8 cellular contexts compared by ENCODE assay signal in genomic region chr10:72334832-72335393, GRCh38. TPM values are rescaled to one million over a fixed set of nuclear protein-coding genes. Genes with fewer than 3 reads are reported as not detected.
A peak's percentile ranks its signal among the peaks of the same experiment; 100 is the strongest.
DNase-seq lines count a peak whose midpoint lies in the region; ATAC-seq and TF ChIP-seq lines count a peak whose summit lies in the region.

No MANE protein-coding gene starts in this region.

- intact Hi-C loops in Panc1 (cut with micrococcal nuclease; ENCODE audit: unreplicated experiment), result no loop called here
- intact Hi-C loops in vagina (cut with DNase I), result loop anchor here (5.0 to 10.0 kb wide), 4 partner anchors 63 to 370 kb away; partner anchors contain the start of genes CHST3 and DDIT4

- POLR2A ChIA-PET in Panc1 (lab: Charles Lee), result no interaction called here

- H3K27me3 Mint-ChIP-seq in glutamatergic neuron (ENCODE audit: unreplicated experiment), result peaks cover 2% of the 10 kb centered on the region

- H3K36me3 ChIP-seq in Panc1 (ENCODE audit: control insufficient read depth, insufficient read depth, low read length), result peaks cover 3% of the 10 kb centered on the region; the same call in 1 of the 2 replicates
- H3K36me3 ChIP-seq in vagina, result peaks cover 0 to 26% of the 10 kb centered on the region in 2 donors

- H3K4me3 Mint-ChIP-seq in glutamatergic neuron (ENCODE audit: unreplicated experiment), result peak overlapping the region; percentile 55

- in situ Hi-C loops in Panc1 (cut with HindIII; ENCODE audit: low pct_unique_long_range_greater_than_20kb, low sequenced_read_pairs), result no loop called here

- BruUV-seq in Panc1 (replicated peaks; lab: Mats Ljungman, UMichigan), result no TSS peak

- no peaks in the 10 kb centered on the region for H3K9me3 ChIP-seq in Panc1 (ENCODE audit: control insufficient read depth, insufficient read depth, low read depth, low read length)
- no peaks in the 10 kb centered on the region for H3K9me3 ChIP-seq in vagina

- TF ChIP-seq CTCF in Panc1 (IDR thresholded peaks at IDR 0.05) (no peak), glutamatergic neuron (IDR thresholded peaks at IDR 0.05; ENCODE audit: partially characterized antibody, unreplicated experiment) (no peak), vagina (IDR thresholded peaks at IDR 0.05) (no peak)

- peaks cover 31% of the 10 kb centered on the region for H3K4me1 Mint-ChIP-seq in glutamatergic neuron (ENCODE audit: low read depth, unreplicated experiment)

- H3K27me3 ChIP-seq in Panc1 (ENCODE audit: control insufficient read depth, insufficient read depth, low read length) (no peaks in the 10 kb centered on the region), vagina (no peaks in the 10 kb centered on the region)

- peak overlapping the region; percentile 50 for H3K27ac ChIP-seq in Panc1 (ENCODE audit: low read length)
- H3K27ac ChIP-seq in vagina, result peak overlapping the region; percentile 75

- DNase-seq in Panc1 (ENCODE audit: low read depth, low spot score) (no peak), glutamatergic neuron (peak; percentile 50), pons (ENCODE audit: low spot score) (peak; percentile 78), vagina (ENCODE audit: extremely low spot score in 2 of 2) (peak in 1 of 2 donors; percentile 98), SK-N-DZ (ENCODE audit: low spot score) (no peak)
- DNase-seq in activated T-helper 9 cell treated with anti-CD3 and anti-CD28 coated beads, Interleukin-2, amount 50 U/mL, for 16 hours (ENCODE audit: low read depth), result peak; percentile 61

- no peaks in the 10 kb centered on the region for H3K36me3 Mint-ChIP-seq in glutamatergic neuron (ENCODE audit: unreplicated experiment)

- peak; percentile 59 for ATAC-seq in GM18505 (IDR thresholded peaks at IDR 0.05; ENCODE audit: unreplicated experiment)
- ATAC-seq in HG02884 (IDR thresholded peaks at IDR 0.05; ENCODE audit: unreplicated experiment), result peak; percentile 64
- ATAC-seq in Panc1, result no peak

- peaks cover 44% of the 10 kb centered on the region for H3K4me1 ChIP-seq in Panc1 (ENCODE audit: control insufficient read depth, insufficient read depth, low read length)
- H3K4me1 ChIP-seq in vagina, result peaks cover 67% of the 10 kb centered on the region

- peaks cover 10% of the 10 kb centered on the region for H3K9me3 Mint-ChIP-seq in glutamatergic neuron (ENCODE audit: unreplicated experiment)

- CTCF ChIA-PET in Panc1 (lab: Charles Lee), result no interaction called here

- no peak overlapping the region for H3K4me3 ChIP-seq in Panc1 (ENCODE audit: low read depth in 2 of 2, low read length in 2 of 2)
- H3K4me3 ChIP-seq in vagina, result no peak overlapping the region

- H3K27ac Mint-ChIP-seq in glutamatergic neuron (ENCODE audit: unreplicated experiment), result peak overlapping the region; percentile 82

- TF ChIP-seq POLR2A in GM18505 (IDR thresholded peaks at IDR 0.05; ENCODE audit: borderline replicate concordance, extremely low read depth, insufficient read depth, insufficient read length) (peak; percentile 42), vagina (IDR thresholded peaks at IDR 0.05) (no peak)

RNA-seq across cellular contexts. Expression of gene DNAJB12, which starts 19.8 kb away (rescaled TPM):
- total RNA-seq in Panc1 (2021; ENCODE audit: unreplicated experiment) (51.0 TPM), glutamatergic neuron (ENCODE audit: unreplicated experiment) (23.0 TPM), vagina (29.7 TPM)
- polyA plus RNA-seq in Panc1 (2012; ENCODE audit: insufficient read length), result 46.8 TPM
- 17.7 and 18.7 TPM in 2 replicates for polyA plus RNA-seq in SK-N-DZ (2014; cell fraction: cytosol; rRNA removed)
- 20.4 and 30.5 TPM in 2 replicates for polyA plus RNA-seq in SK-N-DZ (2014; cell fraction: nucleus; rRNA removed)

Comparison
In these comparisons a context has a peak if more than half of its experiments do, and no peak if none do; other contexts are left out.
1. DNase-seq: peak in activated T-helper 9 cell treated with anti-CD3 and anti-CD28 coated beads, Interleukin-2, amount 50 U/mL, for 16 hours (single experiment), glutamatergic neuron (single experiment) and pons (single experiment); none in Panc1 (single experiment) and SK-N-DZ (single experiment).